ENCODE assay signal across 13 cellular contexts in the genomic region with DNA sequence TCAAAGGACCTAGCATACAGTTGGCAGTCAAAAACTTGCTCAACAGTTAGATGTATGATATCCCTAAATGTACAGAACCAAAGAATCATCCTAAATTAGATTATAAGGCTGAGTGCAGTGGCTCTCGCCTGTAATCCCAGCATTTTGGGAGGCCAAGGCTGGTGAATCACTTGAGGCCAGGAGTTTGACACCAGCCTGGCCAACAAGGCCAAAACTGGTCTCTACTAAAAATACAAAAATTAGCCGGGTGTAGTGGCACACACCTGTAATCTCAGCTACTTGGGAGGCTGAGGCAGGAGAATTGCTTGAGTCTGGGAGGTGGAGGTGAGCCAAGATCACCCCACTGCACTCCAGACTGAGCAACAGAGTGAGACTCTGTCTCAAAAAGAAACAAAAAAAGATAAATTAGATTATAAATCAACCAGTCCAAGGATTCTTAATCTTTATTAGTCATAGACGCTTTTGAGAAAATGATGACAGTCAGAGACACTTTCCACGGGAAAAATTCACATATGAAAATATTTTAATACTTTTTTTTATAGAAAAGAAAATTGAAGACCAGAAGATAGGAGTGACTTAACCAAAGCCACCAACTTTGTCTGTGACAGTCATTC.
A peak's percentile ranks its signal among the peaks of the same experiment; 100 is the strongest.
DNase-seq lines count a peak whose midpoint lies in the region; ATAC-seq and FAIRE-seq lines count a peak whose summit lies in the region.
"Had no signal": no experiment of that assay in that cellular context is flagged by ENCODE, and none has a peak within 500 bp of the region (broad histone marks: within the 10 kb centered on the region; RNA-seq: fewer than 3 reads in every experiment).

No MANE protein-coding gene starts in this region.

- ATAC-seq in stimulated activated naive CD8-positive, alpha-beta T cell treated with anti-CD3 and anti-CD28 coated beads, Interleukin-15, Interleukin-2, amounts not matched to agents 100 U/mL and 50 U/mL, for 24 hours: peak; percentile 11
- ATAC-seq in GM21381 (IDR thresholded peaks at IDR 0.05; ENCODE audit: unreplicated experiment): no peak

- FAIRE-seq in urothelium cell line (lab: Jason Lieb, UNC): no peak
- FAIRE-seq: H54 had no signal

- peak overlapping the region; percentile 72 for H3K27ac Mint-ChIP-seq in T-helper 1 cell treated with Interleukin-12 subunit alpha and Interleukin-12 subunit beta and Interleukin-4 antibody, amounts not matched to agents 30 μg/mL and 1 μg/mL, for 36 hours
- H3K27ac Mint-ChIP-seq in activated naive CD4-positive, alpha-beta T cell treated with anti-CD3 and anti-CD28 coated beads, Interleukin-2, amount 10 ng/mL, durations not matched to agents 7 days and 5 days: peak overlapping the region; percentile 91
- H3K27ac Mint-ChIP-seq in activated naive CD8-positive, alpha-beta T cell: peak overlapping the region; percentile 29

- peaks cover 12% of the 10 kb centered on the region for H3K36me3 Mint-ChIP-seq in T-helper 1 cell treated with Interleukin-12 subunit alpha and Interleukin-12 subunit beta and Interleukin-4 antibody, amounts not matched to agents 30 μg/mL and 1 μg/mL, for 36 hours (ENCODE audit: low read depth)
- peaks cover 7% of the 10 kb centered on the region for H3K36me3 Mint-ChIP-seq in activated naive CD4-positive, alpha-beta T cell treated with anti-CD3 and anti-CD28 coated beads, Interleukin-2, amount 10 ng/mL, durations not matched to agents 7 days and 5 days
- no peaks in the 10 kb centered on the region for H3K36me3 Mint-ChIP-seq in activated naive CD8-positive, alpha-beta T cell

- peaks cover 10% of the 10 kb centered on the region for H3K9me3 Mint-ChIP-seq in T-helper 1 cell treated with Interleukin-12 subunit alpha and Interleukin-12 subunit beta and Interleukin-4 antibody, amounts not matched to agents 30 μg/mL and 1 μg/mL, for 36 hours
- peaks cover 10% of the 10 kb centered on the region for H3K9me3 Mint-ChIP-seq in activated naive CD4-positive, alpha-beta T cell treated with anti-CD3 and anti-CD28 coated beads, Interleukin-2, amount 10 ng/mL, durations not matched to agents 7 days and 5 days
- H3K9me3 Mint-ChIP-seq in activated naive CD8-positive, alpha-beta T cell (ENCODE audit: low read depth): peaks cover 4% of the 10 kb centered on the region

- peaks cover 14% of the 10 kb centered on the region for H3K27me3 Mint-ChIP-seq in T-helper 1 cell treated with Interleukin-12 subunit alpha and Interleukin-12 subunit beta and Interleukin-4 antibody, amounts not matched to agents 30 μg/mL and 1 μg/mL, for 36 hours (ENCODE audit: low read depth)
- H3K27me3 Mint-ChIP-seq in activated naive CD4-positive, alpha-beta T cell treated with anti-CD3 and anti-CD28 coated beads, Interleukin-2, amount 10 ng/mL, durations not matched to agents 7 days and 5 days: peaks cover 18% of the 10 kb centered on the region
- H3K27me3 Mint-ChIP-seq in activated naive CD8-positive, alpha-beta T cell: peaks cover 5% of the 10 kb centered on the region

- DNase-seq in T-helper 1 cell: no peak
- DNase-seq in activated naive CD4-positive, alpha-beta T cell treated with anti-CD3 and anti-CD28 coated beads, Interleukin-2, amount 10 ng/mL, durations not matched to agents 7 days and 5 days: no peak
- no peak for DNase-seq in activated naive CD4-positive, alpha-beta T cell treated with Interleukin-2 at 50 U/mL for 16 hours
- DNase-seq in stimulated activated naive CD8-positive, alpha-beta T cell treated with anti-CD3 and anti-CD28 coated beads, Interleukin-15, Interleukin-2, amounts not matched to agents 100 U/mL and 50 U/mL, for 24 hours: no peak
- DNase-seq in urothelium cell line (ENCODE audit: low spot score): no peak
- DNase-seq: EL, NCI-H1105 treated with DMSO at 0.1 percent for 48 hours, NCI-H187, NCI-H446 had no signal

- H3K4me3 Mint-ChIP-seq in T-helper 1 cell treated with Interleukin-12 subunit alpha and Interleukin-12 subunit beta and Interleukin-4 antibody, amounts not matched to agents 30 μg/mL and 1 μg/mL, for 36 hours: no peak overlapping the region
- H3K4me3 Mint-ChIP-seq in activated naive CD4-positive, alpha-beta T cell treated with anti-CD3 and anti-CD28 coated beads, Interleukin-2, amount 10 ng/mL, durations not matched to agents 7 days and 5 days: no peak overlapping the region
- H3K4me3 Mint-ChIP-seq in activated naive CD8-positive, alpha-beta T cell: no peak overlapping the region

- CTCF ChIA-PET in activated naive CD4-positive, alpha-beta T cell treated with anti-CD3 and anti-CD28 coated beads, Interleukin-2, amount 10 ng/mL, durations not matched to agents 7 days and 5 days (lab: Charles Lee): interaction anchor here (0.9 to 1.8 kb wide), 2 partner anchors 11 to 170 kb away, joined by 3 to 9 read pairs; no protein-coding TSS in a partner anchor

- H3K4me1 Mint-ChIP-seq in T-helper 1 cell treated with Interleukin-12 subunit alpha and Interleukin-12 subunit beta and Interleukin-4 antibody, amounts not matched to agents 30 μg/mL and 1 μg/mL, for 36 hours (ENCODE audit: low read depth): peaks cover 53% of the 10 kb centered on the region
- H3K4me1 Mint-ChIP-seq in activated naive CD4-positive, alpha-beta T cell treated with anti-CD3 and anti-CD28 coated beads, Interleukin-2, amount 10 ng/mL, durations not matched to agents 7 days and 5 days: peaks cover 74% of the 10 kb centered on the region
- H3K4me1 Mint-ChIP-seq in activated naive CD8-positive, alpha-beta T cell (ENCODE audit: low read depth): peaks cover 39% of the 10 kb centered on the region

Comparison
In these comparisons a context has a peak if more than half of its experiments do, and no peak if none do; other contexts are left out.
1. H3K27ac Mint-ChIP-seq: peak in every context shown above with its lines; median percentile 91 in activated naive CD4-positive, alpha-beta T cell treated with anti-CD3 and anti-CD28 coated beads, Interleukin-2, amount 10 ng/mL, durations not matched to agents 7 days and 5 days; 72 in T-helper 1 cell treated with Interleukin-12 subunit alpha and Interleukin-12 subunit beta and Interleukin-4 antibody, amounts not matched to agents 30 μg/mL and 1 μg/mL, for 36 hours; 29 in activated naive CD8-positive, alpha-beta T cell.